ENCODE assay signal across 1 cellular context in the genomic region with DNA sequence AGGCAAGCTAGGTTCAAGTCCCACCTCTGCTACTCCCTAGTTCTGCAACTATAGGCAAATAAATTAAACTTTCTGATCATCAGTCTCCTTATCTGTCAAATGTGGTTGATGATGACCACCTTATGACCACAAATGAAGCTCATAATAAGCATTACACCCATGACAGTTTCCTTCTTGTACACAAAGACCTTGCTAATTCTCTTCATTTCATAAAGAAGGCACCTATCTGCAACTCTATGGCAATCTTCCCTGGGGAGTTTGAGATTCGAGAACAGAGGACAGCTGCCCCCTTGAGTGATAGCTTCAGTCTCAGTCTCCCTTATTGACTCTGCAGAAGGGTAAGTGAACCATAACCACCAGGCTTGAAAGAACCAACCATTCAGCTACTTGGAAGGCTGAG.
A peak's percentile ranks its signal among the peaks of the same experiment; 100 is the strongest.
TF ChIP-seq lines count a peak whose summit lies in the region.

No MANE protein-coding gene starts in this region.

TF ChIP-seq in GM12878, 131 proteins besides CTCF, POLR2A, EP300 and RAD21 (continues in another document):
- TF ChIP-seq HCFC1 (IDR thresholded peaks at IDR 0.05; ENCODE audit: low read length) = no peak
- 0 out of 2 replicates have a peak, but pooled peaks have one; percentile 42 for TF ChIP-seq DPF2 (IDR thresholded peaks at IDR 0.05)
- TF ChIP-seq, protein P1, sequence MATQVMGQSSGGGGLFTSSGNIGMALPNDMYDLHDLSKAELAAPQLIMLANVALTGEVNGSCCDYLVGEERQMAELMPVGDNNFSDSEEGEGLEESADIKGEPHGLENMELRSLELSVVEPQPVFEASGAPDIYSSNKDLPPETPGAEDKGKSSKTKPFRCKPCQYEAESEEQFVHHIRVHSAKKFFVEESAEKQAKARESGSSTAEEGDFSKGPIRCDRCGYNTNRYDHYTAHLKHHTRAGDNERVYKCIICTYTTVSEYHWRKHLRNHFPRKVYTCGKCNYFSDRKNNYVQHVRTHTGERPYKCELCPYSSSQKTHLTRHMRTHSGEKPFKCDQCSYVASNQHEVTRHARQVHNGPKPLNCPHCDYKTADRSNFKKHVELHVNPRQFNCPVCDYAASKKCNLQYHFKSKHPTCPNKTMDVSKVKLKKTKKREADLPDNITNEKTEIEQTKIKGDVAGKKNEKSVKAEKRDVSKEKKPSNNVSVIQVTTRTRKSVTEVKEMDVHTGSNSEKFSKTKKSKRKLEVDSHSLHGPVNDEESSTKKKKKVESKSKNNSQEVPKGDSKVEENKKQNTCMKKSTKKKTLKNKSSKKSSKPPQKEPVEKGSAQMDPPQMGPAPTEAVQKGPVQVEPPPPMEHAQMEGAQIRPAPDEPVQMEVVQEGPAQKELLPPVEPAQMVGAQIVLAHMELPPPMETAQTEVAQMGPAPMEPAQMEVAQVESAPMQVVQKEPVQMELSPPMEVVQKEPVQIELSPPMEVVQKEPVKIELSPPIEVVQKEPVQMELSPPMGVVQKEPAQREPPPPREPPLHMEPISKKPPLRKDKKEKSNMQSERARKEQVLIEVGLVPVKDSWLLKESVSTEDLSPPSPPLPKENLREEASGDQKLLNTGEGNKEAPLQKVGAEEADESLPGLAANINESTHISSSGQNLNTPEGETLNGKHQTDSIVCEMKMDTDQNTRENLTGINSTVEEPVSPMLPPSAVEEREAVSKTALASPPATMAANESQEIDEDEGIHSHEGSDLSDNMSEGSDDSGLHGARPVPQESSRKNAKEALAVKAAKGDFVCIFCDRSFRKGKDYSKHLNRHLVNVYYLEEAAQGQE (IDR thresholded peaks at IDR 0.05; ENCODE audit: low read depth, low read length) = no peak
- TF ChIP-seq, protein P2, sequence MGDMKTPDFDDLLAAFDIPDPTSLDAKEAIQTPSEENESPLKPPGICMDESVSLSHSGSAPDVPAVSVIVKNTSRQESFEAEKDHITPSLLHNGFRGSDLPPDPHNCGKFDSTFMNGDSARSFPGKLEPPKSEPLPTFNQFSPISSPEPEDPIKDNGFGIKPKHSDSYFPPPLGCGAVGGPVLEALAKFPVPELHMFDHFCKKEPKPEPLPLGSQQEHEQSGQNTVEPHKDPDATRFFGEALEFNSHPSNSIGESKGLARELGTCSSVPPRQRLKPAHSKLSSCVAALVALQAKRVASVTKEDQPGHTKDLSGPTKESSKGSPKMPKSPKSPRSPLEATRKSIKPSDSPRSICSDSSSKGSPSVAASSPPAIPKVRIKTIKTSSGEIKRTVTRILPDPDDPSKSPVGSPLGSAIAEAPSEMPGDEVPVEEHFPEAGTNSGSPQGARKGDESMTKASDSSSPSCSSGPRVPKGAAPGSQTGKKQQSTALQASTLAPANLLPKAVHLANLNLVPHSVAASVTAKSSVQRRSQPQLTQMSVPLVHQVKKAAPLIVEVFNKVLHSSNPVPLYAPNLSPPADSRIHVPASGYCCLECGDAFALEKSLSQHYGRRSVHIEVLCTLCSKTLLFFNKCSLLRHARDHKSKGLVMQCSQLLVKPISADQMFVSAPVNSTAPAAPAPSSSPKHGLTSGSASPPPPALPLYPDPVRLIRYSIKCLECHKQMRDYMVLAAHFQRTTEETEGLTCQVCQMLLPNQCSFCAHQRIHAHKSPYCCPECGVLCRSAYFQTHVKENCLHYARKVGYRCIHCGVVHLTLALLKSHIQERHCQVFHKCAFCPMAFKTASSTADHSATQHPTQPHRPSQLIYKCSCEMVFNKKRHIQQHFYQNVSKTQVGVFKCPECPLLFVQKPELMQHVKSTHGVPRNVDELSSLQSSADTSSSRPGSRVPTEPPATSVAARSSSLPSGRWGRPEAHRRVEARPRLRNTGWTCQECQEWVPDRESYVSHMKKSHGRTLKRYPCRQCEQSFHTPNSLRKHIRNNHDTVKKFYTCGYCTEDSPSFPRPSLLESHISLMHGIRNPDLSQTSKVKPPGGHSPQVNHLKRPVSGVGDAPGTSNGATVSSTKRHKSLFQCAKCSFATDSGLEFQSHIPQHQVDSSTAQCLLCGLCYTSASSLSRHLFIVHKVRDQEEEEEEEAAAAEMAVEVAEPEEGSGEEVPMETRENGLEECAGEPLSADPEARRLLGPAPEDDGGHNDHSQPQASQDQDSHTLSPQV (IDR thresholded peaks at IDR 0.05) = no peak
- TF ChIP-seq, protein P3, sequence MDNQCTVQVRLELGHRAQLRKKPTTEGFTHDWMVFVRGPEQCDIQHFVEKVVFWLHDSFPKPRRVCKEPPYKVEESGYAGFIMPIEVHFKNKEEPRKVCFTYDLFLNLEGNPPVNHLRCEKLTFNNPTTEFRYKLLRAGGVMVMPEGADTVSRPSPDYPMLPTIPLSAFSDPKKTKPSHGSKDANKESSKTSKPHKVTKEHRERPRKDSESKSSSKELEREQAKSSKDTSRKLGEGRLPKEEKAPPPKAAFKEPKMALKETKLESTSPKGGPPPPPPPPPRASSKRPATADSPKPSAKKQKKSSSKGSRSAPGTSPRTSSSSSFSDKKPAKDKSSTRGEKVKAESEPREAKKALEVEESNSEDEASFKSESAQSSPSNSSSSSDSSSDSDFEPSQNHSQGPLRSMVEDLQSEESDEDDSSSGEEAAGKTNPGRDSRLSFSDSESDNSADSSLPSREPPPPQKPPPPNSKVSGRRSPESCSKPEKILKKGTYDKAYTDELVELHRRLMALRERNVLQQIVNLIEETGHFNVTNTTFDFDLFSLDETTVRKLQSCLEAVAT (IDR thresholded peaks at IDR 0.05) = peak; percentile 88
- no peak; the same call in 1 of the 2 replicates for TF ChIP-seq ZNF217 (IDR thresholded peaks at IDR 0.05)
- TF ChIP-seq, protein P4, sequence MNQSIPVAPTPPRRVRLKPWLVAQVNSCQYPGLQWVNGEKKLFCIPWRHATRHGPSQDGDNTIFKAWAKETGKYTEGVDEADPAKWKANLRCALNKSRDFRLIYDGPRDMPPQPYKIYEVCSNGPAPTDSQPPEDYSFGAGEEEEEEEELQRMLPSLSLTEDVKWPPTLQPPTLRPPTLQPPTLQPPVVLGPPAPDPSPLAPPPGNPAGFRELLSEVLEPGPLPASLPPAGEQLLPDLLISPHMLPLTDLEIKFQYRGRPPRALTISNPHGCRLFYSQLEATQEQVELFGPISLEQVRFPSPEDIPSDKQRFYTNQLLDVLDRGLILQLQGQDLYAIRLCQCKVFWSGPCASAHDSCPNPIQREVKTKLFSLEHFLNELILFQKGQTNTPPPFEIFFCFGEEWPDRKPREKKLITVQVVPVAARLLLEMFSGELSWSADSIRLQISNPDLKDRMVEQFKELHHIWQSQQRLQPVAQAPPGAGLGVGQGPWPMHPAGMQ (IDR thresholded peaks at IDR 0.05; ENCODE audit: borderline replicate concordance) = no peak
- TF ChIP-seq EED (IDR thresholded peaks at IDR 0.05; ENCODE audit: low read depth) = no peak
- no peak for TF ChIP-seq MXI1 (IDR thresholded peaks at IDR 0.05; ENCODE audit: low read depth, low read length)
- TF ChIP-seq BCL11A (IDR thresholded peaks at IDR 0.05; ENCODE audit: low read depth, low read length) = peak; percentile 48; the same call in 1 of the 2 replicates
- no peak for TF ChIP-seq MYC (IDR thresholded peaks at IDR 0.05; ENCODE audit: insufficient read depth, insufficient read length, insufficient replicate concordance, low read length, severe bottlenecking)
- TF ChIP-seq NR2F1 (conservative IDR thresholded peaks at IDR 0.05) = peak; percentile 43; the same call in 1 of the 2 replicates
- TF ChIP-seq NRF1 (conservative IDR thresholded peaks at IDR 0.05; ENCODE audit: low read depth, low read length) = no peak
- TF ChIP-seq, protein P5, sequence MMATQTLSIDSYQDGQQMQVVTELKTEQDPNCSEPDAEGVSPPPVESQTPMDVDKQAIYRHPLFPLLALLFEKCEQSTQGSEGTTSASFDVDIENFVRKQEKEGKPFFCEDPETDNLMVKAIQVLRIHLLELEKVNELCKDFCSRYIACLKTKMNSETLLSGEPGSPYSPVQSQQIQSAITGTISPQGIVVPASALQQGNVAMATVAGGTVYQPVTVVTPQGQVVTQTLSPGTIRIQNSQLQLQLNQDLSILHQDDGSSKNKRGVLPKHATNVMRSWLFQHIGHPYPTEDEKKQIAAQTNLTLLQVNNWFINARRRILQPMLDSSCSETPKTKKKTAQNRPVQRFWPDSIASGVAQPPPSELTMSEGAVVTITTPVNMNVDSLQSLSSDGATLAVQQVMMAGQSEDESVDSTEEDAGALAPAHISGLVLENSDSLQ (IDR thresholded peaks at IDR 0.05) = peak; percentile 70
- TF ChIP-seq ZNF207 (IDR thresholded peaks at IDR 0.05; ENCODE audit: borderline replicate concordance) = no peak
- no peak for TF ChIP-seq KLF5 (IDR thresholded peaks at IDR 0.05; ENCODE audit: partially characterized antibody)
- no peak for TF ChIP-seq MEF2A (IDR thresholded peaks at IDR 0.05; ENCODE audit: insufficient read depth, low read depth, low read length)
- TF ChIP-seq STAT3 (IDR thresholded peaks at IDR 0.05; ENCODE audit: low read depth, low read length) = no peak
- TF ChIP-seq, protein P6, sequence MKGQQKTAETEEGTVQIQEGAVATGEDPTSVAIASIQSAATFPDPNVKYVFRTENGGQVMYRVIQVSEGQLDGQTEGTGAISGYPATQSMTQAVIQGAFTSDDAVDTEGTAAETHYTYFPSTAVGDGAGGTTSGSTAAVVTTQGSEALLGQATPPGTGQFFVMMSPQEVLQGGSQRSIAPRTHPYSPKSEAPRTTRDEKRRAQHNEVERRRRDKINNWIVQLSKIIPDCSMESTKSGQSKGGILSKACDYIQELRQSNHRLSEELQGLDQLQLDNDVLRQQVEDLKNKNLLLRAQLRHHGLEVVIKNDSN (IDR thresholded peaks at IDR 0.05; ENCODE audit: borderline replicate concordance, extremely low read length, insufficient read depth, low read depth, low read length) = no peak
- TF ChIP-seq KDM1A (IDR thresholded peaks at IDR 0.05; ENCODE audit: borderline replicate concordance) = no peak
- TF ChIP-seq FOXK2 (IDR thresholded peaks at IDR 0.05) = no peak
- TF ChIP-seq ZZZ3 (IDR thresholded peaks at IDR 0.05; ENCODE audit: control insufficient read depth, insufficient read length, low read depth) = no peak
- TF ChIP-seq IRF4 (IDR thresholded peaks at IDR 0.05; ENCODE audit: low read depth, low read length) = no peak
- TF ChIP-seq NBN (IDR thresholded peaks at IDR 0.05) = peak; percentile 57
- TF ChIP-seq MEF2B (IDR thresholded peaks at IDR 0.05; ENCODE audit: partially characterized antibody, poor library complexity, severe bottlenecking) = peak; percentile 90
- peak; percentile 55 for TF ChIP-seq SMAD1 (IDR thresholded peaks at IDR 0.05; ENCODE audit: low read depth, partially characterized antibody)
- TF ChIP-seq, protein P7, sequence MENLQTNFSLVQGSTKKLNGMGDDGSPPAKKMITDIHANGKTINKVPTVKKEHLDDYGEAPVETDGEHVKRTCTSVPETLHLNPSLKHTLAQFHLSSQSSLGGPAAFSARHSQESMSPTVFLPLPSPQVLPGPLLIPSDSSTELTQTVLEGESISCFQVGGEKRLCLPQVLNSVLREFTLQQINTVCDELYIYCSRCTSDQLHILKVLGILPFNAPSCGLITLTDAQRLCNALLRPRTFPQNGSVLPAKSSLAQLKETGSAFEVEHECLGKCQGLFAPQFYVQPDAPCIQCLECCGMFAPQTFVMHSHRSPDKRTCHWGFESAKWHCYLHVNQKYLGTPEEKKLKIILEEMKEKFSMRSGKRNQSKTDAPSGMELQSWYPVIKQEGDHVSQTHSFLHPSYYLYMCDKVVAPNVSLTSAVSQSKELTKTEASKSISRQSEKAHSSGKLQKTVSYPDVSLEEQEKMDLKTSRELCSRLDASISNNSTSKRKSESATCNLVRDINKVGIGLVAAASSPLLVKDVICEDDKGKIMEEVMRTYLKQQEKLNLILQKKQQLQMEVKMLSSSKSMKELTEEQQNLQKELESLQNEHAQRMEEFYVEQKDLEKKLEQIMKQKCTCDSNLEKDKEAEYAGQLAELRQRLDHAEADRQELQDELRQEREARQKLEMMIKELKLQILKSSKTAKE (IDR thresholded peaks at IDR 0.05; ENCODE audit: low read depth, poor library complexity, severe bottlenecking) = no peak
- TF ChIP-seq, protein P8, sequence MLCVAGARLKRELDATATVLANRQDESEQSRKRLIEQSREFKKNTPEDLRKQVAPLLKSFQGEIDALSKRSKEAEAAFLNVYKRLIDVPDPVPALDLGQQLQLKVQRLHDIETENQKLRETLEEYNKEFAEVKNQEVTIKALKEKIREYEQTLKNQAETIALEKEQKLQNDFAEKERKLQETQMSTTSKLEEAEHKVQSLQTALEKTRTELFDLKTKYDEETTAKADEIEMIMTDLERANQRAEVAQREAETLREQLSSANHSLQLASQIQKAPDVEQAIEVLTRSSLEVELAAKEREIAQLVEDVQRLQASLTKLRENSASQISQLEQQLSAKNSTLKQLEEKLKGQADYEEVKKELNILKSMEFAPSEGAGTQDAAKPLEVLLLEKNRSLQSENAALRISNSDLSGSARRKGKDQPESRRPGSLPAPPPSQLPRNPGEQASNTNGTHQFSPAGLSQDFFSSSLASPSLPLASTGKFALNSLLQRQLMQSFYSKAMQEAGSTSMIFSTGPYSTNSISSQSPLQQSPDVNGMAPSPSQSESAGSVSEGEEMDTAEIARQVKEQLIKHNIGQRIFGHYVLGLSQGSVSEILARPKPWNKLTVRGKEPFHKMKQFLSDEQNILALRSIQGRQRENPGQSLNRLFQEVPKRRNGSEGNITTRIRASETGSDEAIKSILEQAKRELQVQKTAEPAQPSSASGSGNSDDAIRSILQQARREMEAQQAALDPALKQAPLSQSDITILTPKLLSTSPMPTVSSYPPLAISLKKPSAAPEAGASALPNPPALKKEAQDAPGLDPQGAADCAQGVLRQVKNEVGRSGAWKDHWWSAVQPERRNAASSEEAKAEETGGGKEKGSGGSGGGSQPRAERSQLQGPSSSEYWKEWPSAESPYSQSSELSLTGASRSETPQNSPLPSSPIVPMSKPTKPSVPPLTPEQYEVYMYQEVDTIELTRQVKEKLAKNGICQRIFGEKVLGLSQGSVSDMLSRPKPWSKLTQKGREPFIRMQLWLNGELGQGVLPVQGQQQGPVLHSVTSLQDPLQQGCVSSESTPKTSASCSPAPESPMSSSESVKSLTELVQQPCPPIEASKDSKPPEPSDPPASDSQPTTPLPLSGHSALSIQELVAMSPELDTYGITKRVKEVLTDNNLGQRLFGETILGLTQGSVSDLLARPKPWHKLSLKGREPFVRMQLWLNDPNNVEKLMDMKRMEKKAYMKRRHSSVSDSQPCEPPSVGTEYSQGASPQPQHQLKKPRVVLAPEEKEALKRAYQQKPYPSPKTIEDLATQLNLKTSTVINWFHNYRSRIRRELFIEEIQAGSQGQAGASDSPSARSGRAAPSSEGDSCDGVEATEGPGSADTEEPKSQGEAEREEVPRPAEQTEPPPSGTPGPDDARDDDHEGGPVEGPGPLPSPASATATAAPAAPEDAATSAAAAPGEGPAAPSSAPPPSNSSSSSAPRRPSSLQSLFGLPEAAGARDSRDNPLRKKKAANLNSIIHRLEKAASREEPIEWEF (IDR thresholded peaks at IDR 0.05; ENCODE audit: insufficient replicate concordance, low read depth, low read length) = peak; percentile 55
- TF ChIP-seq IKZF2 (IDR thresholded peaks at IDR 0.05) = peak in 1 of 2 experiments; percentile 36; a peak in 2 of 4 replicates
- TF ChIP-seq, protein P9, sequence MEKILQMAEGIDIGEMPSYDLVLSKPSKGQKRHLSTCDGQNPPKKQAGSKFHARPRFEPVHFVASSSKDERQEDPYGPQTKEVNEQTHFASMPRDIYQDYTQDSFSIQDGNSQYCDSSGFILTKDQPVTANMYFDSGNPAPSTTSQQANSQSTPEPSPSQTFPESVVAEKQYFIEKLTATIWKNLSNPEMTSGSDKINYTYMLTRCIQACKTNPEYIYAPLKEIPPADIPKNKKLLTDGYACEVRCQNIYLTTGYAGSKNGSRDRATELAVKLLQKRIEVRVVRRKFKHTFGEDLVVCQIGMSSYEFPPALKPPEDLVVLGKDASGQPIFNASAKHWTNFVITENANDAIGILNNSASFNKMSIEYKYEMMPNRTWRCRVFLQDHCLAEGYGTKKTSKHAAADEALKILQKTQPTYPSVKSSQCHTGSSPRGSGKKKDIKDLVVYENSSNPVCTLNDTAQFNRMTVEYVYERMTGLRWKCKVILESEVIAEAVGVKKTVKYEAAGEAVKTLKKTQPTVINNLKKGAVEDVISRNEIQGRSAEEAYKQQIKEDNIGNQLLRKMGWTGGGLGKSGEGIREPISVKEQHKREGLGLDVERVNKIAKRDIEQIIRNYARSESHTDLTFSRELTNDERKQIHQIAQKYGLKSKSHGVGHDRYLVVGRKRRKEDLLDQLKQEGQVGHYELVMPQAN (conservative IDR thresholded peaks at IDR 0.05) = no peak
- peak; percentile 74; the same call in 1 of the 2 replicates for TF ChIP-seq ATF7 (IDR thresholded peaks at IDR 0.05; ENCODE audit: low read depth)
